ENCODE assay signal across 1 cellular context in the genomic region with DNA sequence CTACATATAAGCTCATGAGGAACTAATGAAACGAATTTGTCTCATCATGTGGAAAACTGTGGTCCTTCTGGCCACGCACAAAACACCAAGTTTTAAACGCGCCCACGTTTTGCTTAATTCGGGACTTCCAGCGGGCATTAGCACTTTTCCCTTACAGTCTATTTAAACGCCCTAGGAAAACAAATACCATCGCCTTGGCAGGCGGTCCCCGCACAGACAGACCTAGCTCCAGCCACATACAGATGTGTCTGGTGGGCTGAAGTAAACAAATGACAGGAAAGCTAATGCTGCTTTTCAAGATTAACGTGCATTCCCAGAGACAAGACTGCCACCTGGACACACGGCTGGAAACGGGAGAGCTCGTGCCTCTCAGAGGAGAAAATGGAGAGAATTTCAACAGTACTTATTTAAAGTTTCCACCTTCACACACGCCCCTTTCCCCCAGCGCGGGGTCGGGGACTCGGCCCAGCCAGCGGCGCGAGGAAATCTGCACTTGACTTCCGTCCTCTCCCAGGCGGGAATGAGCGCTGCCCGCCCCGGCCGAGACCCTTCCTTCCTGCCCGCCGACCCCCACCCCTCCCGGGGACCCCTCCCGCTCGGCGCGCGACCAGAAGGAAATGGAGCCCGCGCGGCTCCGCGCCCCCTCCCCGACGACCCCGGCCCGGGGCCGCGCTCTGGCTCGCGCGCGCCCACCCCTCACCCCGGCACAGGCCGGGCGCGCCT.
TF ChIP-seq lines count a peak whose summit lies in the region.

No MANE protein-coding gene starts in this region.

TF ChIP-seq in HCT116, 20 proteins besides CTCF, POLR2A, EP300 and RAD21:
- TF ChIP-seq SRF (IDR thresholded peaks at IDR 0.05; ENCODE audit: low read depth) = no peak
- TF ChIP-seq SP1 (IDR thresholded peaks at IDR 0.05; ENCODE audit: low read depth) = no peak
- TF ChIP-seq EZH2phosphoT487 (IDR thresholded peaks at IDR 0.05; ENCODE audit: borderline replicate concordance) = no peak
- no peak for TF ChIP-seq CBX3 (IDR thresholded peaks at IDR 0.05; ENCODE audit: low read depth)
- TF ChIP-seq FOSL1 (IDR thresholded peaks at IDR 0.05; ENCODE audit: low read depth) = no peak
- TF ChIP-seq, protein P1, sequence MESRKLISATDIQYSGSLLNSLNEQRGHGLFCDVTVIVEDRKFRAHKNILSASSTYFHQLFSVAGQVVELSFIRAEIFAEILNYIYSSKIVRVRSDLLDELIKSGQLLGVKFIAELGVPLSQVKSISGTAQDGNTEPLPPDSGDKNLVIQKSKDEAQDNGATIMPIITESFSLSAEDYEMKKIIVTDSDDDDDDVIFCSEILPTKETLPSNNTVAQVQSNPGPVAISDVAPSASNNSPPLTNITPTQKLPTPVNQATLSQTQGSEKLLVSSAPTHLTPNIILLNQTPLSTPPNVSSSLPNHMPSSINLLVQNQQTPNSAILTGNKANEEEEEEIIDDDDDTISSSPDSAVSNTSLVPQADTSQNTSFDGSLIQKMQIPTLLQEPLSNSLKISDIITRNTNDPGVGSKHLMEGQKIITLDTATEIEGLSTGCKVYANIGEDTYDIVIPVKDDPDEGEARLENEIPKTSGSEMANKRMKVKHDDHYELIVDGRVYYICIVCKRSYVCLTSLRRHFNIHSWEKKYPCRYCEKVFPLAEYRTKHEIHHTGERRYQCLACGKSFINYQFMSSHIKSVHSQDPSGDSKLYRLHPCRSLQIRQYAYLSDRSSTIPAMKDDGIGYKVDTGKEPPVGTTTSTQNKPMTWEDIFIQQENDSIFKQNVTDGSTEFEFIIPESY (IDR thresholded peaks at IDR 0.05; ENCODE audit: extremely low read depth, insufficient replicate concordance, low read length) = no peak
- no peak for TF ChIP-seq EZH2 (IDR thresholded peaks at IDR 0.05)
- TF ChIP-seq CEBPB (IDR thresholded peaks at IDR 0.05; ENCODE audit: low read depth) = no peak
- no peak for TF ChIP-seq ZFX (IDR thresholded peaks at IDR 0.05)
- no peak for TF ChIP-seq ZNF274 (IDR thresholded peaks at IDR 0.05; ENCODE audit: low read depth, low read length)
- TF ChIP-seq JUND (IDR thresholded peaks at IDR 0.05) = no peak
- TF ChIP-seq ELF1 (IDR thresholded peaks at IDR 0.05; ENCODE audit: borderline replicate concordance, low read depth) = no peak
- TF ChIP-seq, protein P2, sequence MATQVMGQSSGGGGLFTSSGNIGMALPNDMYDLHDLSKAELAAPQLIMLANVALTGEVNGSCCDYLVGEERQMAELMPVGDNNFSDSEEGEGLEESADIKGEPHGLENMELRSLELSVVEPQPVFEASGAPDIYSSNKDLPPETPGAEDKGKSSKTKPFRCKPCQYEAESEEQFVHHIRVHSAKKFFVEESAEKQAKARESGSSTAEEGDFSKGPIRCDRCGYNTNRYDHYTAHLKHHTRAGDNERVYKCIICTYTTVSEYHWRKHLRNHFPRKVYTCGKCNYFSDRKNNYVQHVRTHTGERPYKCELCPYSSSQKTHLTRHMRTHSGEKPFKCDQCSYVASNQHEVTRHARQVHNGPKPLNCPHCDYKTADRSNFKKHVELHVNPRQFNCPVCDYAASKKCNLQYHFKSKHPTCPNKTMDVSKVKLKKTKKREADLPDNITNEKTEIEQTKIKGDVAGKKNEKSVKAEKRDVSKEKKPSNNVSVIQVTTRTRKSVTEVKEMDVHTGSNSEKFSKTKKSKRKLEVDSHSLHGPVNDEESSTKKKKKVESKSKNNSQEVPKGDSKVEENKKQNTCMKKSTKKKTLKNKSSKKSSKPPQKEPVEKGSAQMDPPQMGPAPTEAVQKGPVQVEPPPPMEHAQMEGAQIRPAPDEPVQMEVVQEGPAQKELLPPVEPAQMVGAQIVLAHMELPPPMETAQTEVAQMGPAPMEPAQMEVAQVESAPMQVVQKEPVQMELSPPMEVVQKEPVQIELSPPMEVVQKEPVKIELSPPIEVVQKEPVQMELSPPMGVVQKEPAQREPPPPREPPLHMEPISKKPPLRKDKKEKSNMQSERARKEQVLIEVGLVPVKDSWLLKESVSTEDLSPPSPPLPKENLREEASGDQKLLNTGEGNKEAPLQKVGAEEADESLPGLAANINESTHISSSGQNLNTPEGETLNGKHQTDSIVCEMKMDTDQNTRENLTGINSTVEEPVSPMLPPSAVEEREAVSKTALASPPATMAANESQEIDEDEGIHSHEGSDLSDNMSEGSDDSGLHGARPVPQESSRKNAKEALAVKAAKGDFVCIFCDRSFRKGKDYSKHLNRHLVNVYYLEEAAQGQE (IDR thresholded peaks at IDR 0.05; ENCODE audit: low read depth) = no peak
- TF ChIP-seq TCF7L2 (IDR thresholded peaks at IDR 0.05; ENCODE audit: borderline replicate concordance, extremely low read depth, insufficient read depth, insufficient read length) = no peak
- TF ChIP-seq POLR2AphosphoS5 (IDR thresholded peaks at IDR 0.05; ENCODE audit: low read depth, low read length) = no peak
- TF ChIP-seq, protein P3, sequence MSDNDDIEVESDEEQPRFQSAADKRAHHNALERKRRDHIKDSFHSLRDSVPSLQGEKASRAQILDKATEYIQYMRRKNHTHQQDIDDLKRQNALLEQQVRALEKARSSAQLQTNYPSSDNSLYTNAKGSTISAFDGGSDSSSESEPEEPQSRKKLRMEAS (IDR thresholded peaks at IDR 0.05) = no peak
- no peak for TF ChIP-seq SIN3A (IDR thresholded peaks at IDR 0.05; ENCODE audit: low read depth)
- no peak for TF ChIP-seq EGR1 (IDR thresholded peaks at IDR 0.05; ENCODE audit: low read depth)
- TF ChIP-seq YY1 (IDR thresholded peaks at IDR 0.05; ENCODE audit: extremely low read depth, insufficient replicate concordance, low read depth, low read length) = no peak
